ENCODE assay signal across 8 cellular contexts in genomic region chr3:119322021-119322522, GRCh38. TPM values are rescaled to one million over a fixed set of nuclear protein-coding genes. Genes with fewer than 3 reads are reported as not detected.
DNase-seq lines count a peak whose midpoint lies in the region; ATAC-seq and TF ChIP-seq lines count a peak whose summit lies in the region.

No MANE protein-coding gene starts in this region.

- CTCF ChIA-PET in Caco-2 (lab: Charles Lee), result interaction anchor here (0.8 to 1.0 kb wide), 2 partner anchors 18 to 31 kb away, joined by 3 read pairs; no protein-coding TSS in a partner anchor

- H3K9me3 Mint-ChIP-seq in Caco-2 (ENCODE audit: unreplicated experiment), result no peaks in the 10 kb centered on the region

- TF ChIP-seq CTCF in Caco-2 (IDR thresholded peaks at IDR 0.05; ENCODE audit: insufficient read depth in 1 of 2, low read depth in 1 of 2, low read length in 1 of 2, severe bottlenecking in 1 of 2, unreplicated experiment in 1 of 2) (no peak), choroid plexus epithelial cell (conservative IDR thresholded peaks at IDR 0.05; ENCODE audit: low read depth, low read length) (no peak)

- H3K36me3 Mint-ChIP-seq in Caco-2 (ENCODE audit: insufficient read depth, unreplicated experiment), result no peaks in the 10 kb centered on the region

- intact Hi-C loops in Caco-2 (cut with micrococcal nuclease; ENCODE audit: unreplicated experiment), result loop anchor here (1.0 to 2.0 kb wide), 2 partner anchors 17 to 47 kb away; no protein-coding TSS in a partner anchor

- H3K27me3 Mint-ChIP-seq in Caco-2 (ENCODE audit: insufficient read depth, unreplicated experiment), result no peaks in the 10 kb centered on the region

- no peaks in the 10 kb centered on the region for H3K9me3 ChIP-seq in Caco-2
- no peaks in the 10 kb centered on the region for H3K9me3 ChIP-seq in KOPT-K1 (ENCODE audit: insufficient read depth, low read length, poor library complexity, severe bottlenecking)
- no peaks in the 10 kb centered on the region for H3K9me3 ChIP-seq in mucosa of stomach (ENCODE audit: control insufficient read depth, low read length)

- DNase-seq in Caco-2 (no peak), choroid plexus epithelial cell (ENCODE audit: low read depth) (no peak), cerebellum (ENCODE audit: low spot score) (no peak)
- DNase-seq in activated CD4-positive, alpha-beta T cell treated with anti-CD3 and anti-CD28 coated beads, Interleukin-2, amount 50 U/mL, for 4 hours, result no peak

- H3K27me3 ChIP-seq in Caco-2 (replicated peaks; ENCODE audit: control insufficient read depth, insufficient read depth, low read length), result no peaks in the 10 kb centered on the region
- no peaks in the 10 kb centered on the region for H3K27me3 ChIP-seq in mucosa of stomach (ENCODE audit: control insufficient read depth, insufficient read depth, low read length)

- H3K4me3 ChIP-seq in Caco-2 (ENCODE audit: low read depth, low read length), result peak overlapping the region; percentile 58
- H3K4me3 ChIP-seq in choroid plexus epithelial cell (ENCODE audit: low read depth, low read length), result peak overlapping the region; percentile 72
- peak overlapping the region; percentile 20 for H3K4me3 ChIP-seq in mucosa of stomach (ENCODE audit: low read length)

- peak overlapping the region; percentile 78 for H3K4me3 Mint-ChIP-seq in Caco-2 (ENCODE audit: unreplicated experiment)

- peak overlapping the region; percentile 76 for H3K27ac ChIP-seq in KOPT-K1 (ENCODE audit: low read depth, low read length, poor library complexity, severe bottlenecking)

- no peaks in the 10 kb centered on the region for H3K36me3 ChIP-seq in Caco-2 (ENCODE audit: control insufficient read depth, insufficient read depth, low read length)
- no peaks in the 10 kb centered on the region for H3K36me3 ChIP-seq in KOPT-K1 (ENCODE audit: insufficient read depth, low read length)
- no peaks in the 10 kb centered on the region for H3K36me3 ChIP-seq in mucosa of stomach (ENCODE audit: control insufficient read depth, insufficient read depth, low read length)

- H3K27ac Mint-ChIP-seq in Caco-2 (ENCODE audit: unreplicated experiment), result peak overlapping the region; percentile 48

- H3K4me1 Mint-ChIP-seq in Caco-2 (ENCODE audit: low read depth, unreplicated experiment), result peaks cover 6% of the 10 kb centered on the region

- POLR2A ChIA-PET in Caco-2 (lab: Charles Lee), result interaction anchor here (0.7 kb wide), 1 partner anchor 46 kb away, joined by 3 read pairs; no protein-coding TSS in a partner anchor

- peak overlapping the region; percentile 87 for H3K9ac ChIP-seq in mucosa of stomach (ENCODE audit: low read length)

- BruUV-seq in Caco-2 (replicated peaks; lab: Mats Ljungman, UMichigan), result TSS peak; percentile 68

- no peak for ATAC-seq in GM21528 (IDR thresholded peaks at IDR 0.05; ENCODE audit: low FRiP score, unreplicated experiment)
- ATAC-seq in HG03025 (IDR thresholded peaks at IDR 0.05; ENCODE audit: low FRiP score, unreplicated experiment), result no peak

- H3K4me1 ChIP-seq in Caco-2 (no peaks in the 10 kb centered on the region), mucosa of stomach (ENCODE audit: control insufficient read depth, insufficient read depth, low read length) (peaks cover 9% of the 10 kb centered on the region)

RNA-seq across cellular contexts. Expression of gene ARHGAP31, which starts 27.9 kb away (rescaled TPM):
- total RNA-seq in Caco-2 (2022), result 0.25 and 0.49 TPM in 2 replicates
- total RNA-seq in cerebellum, result 11.9 TPM

Comparison
In these comparisons a context has a peak if more than half of its experiments do, and no peak if none do; other contexts are left out.
1. H3K4me3 ChIP-seq: peak in every context shown above with its lines; median percentile 72 in choroid plexus epithelial cell; 58 in Caco-2; 20 in mucosa of stomach.